Comparison of ENCODE assay signal across 21 cellular contexts in genomic region chr5:72569423-72569939, GRCh38.
"Had no signal": no experiment of that assay in that cellular context is flagged by ENCODE, and none has a peak within 500 bp of the region (broad histone marks: within the 10 kb centered on the region; RNA-seq: fewer than 3 reads in every experiment).

No MANE protein-coding gene starts in this region.

- H3K27ac ChIP-seq: coronary artery, heart left ventricle, neutrophil, psoas muscle, right lobe of liver, stomach, tibial artery had no signal

- DNase-seq: central memory CD4-positive, alpha-beta T cell; effector CD8-positive, alpha-beta T cell; foreskin melanocyte; heart left ventricle; hippocampal formation; kidney glomerular epithelial cell; mammary epithelial cell; naive B cell; nephron progenitor cell; psoas muscle; retina; right lobe of liver; stimulated activated CD4-positive, alpha-beta T cell treated with anti-CD3 and anti-CD28 coated beads, Interleukin-2, amount 100 ng/mL, for 24 hours; stimulated activated naive CD4-positive, alpha-beta T cell; stomach; substantia nigra; tibial artery had no signal

- H3K4me1 ChIP-seq: heart left ventricle, psoas muscle, right lobe of liver, stomach, tibial artery had no signal

- H3K36me3 ChIP-seq: heart left ventricle, neutrophil, right lobe of liver, stomach, tibial artery had no signal

- H3K27me3 ChIP-seq: heart left ventricle, right lobe of liver, stomach, tibial artery had no signal

- H3K4me3 ChIP-seq: coronary artery, heart left ventricle, psoas muscle, right lobe of liver, stomach, tibial artery had no signal

- ATAC-seq: left lobe of liver, psoas muscle, right lobe of liver had no signal

- H3K9me3 ChIP-seq: heart left ventricle, neutrophil, psoas muscle, right lobe of liver, stomach, tibial artery had no signal

- FAIRE-seq: islet of Langerhans had no signal
